ENCODE assay signal across 9 cellular contexts in genomic region chr7:94632338-94633024, GRCh38. TPM values are rescaled to one million over a fixed set of nuclear protein-coding genes. Genes with fewer than 3 reads are reported as not detected.
DNase-seq lines count a peak whose midpoint lies in the region; ATAC-seq and TF ChIP-seq lines count a peak whose summit lies in the region.
"Had no signal": no experiment of that assay in that cellular context is flagged by ENCODE, and none has a peak within 500 bp of the region (broad histone marks: within the 10 kb centered on the region; RNA-seq: fewer than 3 reads in every experiment).

No MANE protein-coding gene starts in this region.

- TF ChIP-seq EP300 in upper lobe of left lung (IDR thresholded peaks at IDR 0.05) = no peak

- no peak for TF ChIP-seq CTCF in AG09319 (IDR thresholded peaks at IDR 0.05; ENCODE audit: low read depth, low read length)
- no peak for TF ChIP-seq CTCF in fibroblast of the aortic adventitia (IDR thresholded peaks at IDR 0.05; ENCODE audit: insufficient read depth, low read length)
- no peak for TF ChIP-seq CTCF in upper lobe of left lung (IDR thresholded peaks at IDR 0.05)

- no peaks in the 10 kb centered on the region for H3K36me3 ChIP-seq in upper lobe of left lung
- H3K36me3 ChIP-seq: gastrocnemius medialis had no signal

- H3K4me3 ChIP-seq in fibroblast of the aortic adventitia (ENCODE audit: low read depth, low read length) (no peak overlapping the region), upper lobe of left lung (no peak overlapping the region)
- H3K4me3 ChIP-seq: gastrocnemius medialis had no signal

- peaks cover 0 to 13% (median 0%) of the 10 kb centered on the region in 4 donors for H3K4me1 ChIP-seq in upper lobe of left lung
- H3K4me1 ChIP-seq: gastrocnemius medialis had no signal

- H3K9me3 ChIP-seq in upper lobe of left lung = no peaks in the 10 kb centered on the region
- H3K9me3 ChIP-seq: gastrocnemius medialis had no signal

- no peak overlapping the region for H3K27ac ChIP-seq in upper lobe of left lung
- H3K27ac ChIP-seq: gastrocnemius medialis had no signal

- H3K27me3 ChIP-seq in upper lobe of left lung = no peaks in the 10 kb centered on the region
- H3K27me3 ChIP-seq: gastrocnemius medialis had no signal

- ATAC-seq in GM21576 (IDR thresholded peaks at IDR 0.05; ENCODE audit: unreplicated experiment) (peak; percentile 50), upper lobe of left lung (ENCODE audit: low FRiP score in 2 of 2) (no peak), HG03095 (IDR thresholded peaks at IDR 0.05; ENCODE audit: unreplicated experiment) (no peak)

- 35 to 45% methylated on average over 5 of the region's 5 CpGs for WGBS in upper lobe of left lung, 2 donors

- TF ChIP-seq POLR2A in upper lobe of left lung (IDR thresholded peaks at IDR 0.05) = no peak

- DNase-seq in AG09319 (ENCODE audit: extremely low read depth, low read depth) (peak; percentile 57), NCI-H446 (lab: John Stamatoyannopoulos, UW) (peak; percentile 26 to 40), fibroblast of the aortic adventitia (ENCODE audit: low read depth) (peak; percentile 66), upper lobe of left lung (no peak), MV-4-11 (lab: John Stamatoyannopoulos, UW) (no peak)
- no peak for DNase-seq in effector CD4-positive, alpha-beta T cell
- DNase-seq: gastrocnemius medialis had no signal

RNA-seq across cellular contexts. Expression of gene SGCE, which starts 23.5 kb away (rescaled TPM):
- total RNA-seq in fibroblast of the aortic adventitia (ENCODE audit: low replicate concordance) (77.4 and 100 TPM in 2 replicates), upper lobe of left lung (100 to 1,000 TPM in 1 of 6 donors, 10 to 100 TPM in 5; 42.8 to 136 (median 68.1) TPM)

Comparison
In these comparisons a context has a peak if more than half of its experiments do, and no peak if none do; other contexts are left out.
1. DNase-seq: peak in AG09319 (single experiment), NCI-H446 (2 of 2) and fibroblast of the aortic adventitia (single experiment); none in upper lobe of left lung (0 of 2), MV-4-11 (single experiment) and effector CD4-positive, alpha-beta T cell (single experiment).